30 cellular contexts compared by ENCODE assay signal in the genomic region with DNA sequence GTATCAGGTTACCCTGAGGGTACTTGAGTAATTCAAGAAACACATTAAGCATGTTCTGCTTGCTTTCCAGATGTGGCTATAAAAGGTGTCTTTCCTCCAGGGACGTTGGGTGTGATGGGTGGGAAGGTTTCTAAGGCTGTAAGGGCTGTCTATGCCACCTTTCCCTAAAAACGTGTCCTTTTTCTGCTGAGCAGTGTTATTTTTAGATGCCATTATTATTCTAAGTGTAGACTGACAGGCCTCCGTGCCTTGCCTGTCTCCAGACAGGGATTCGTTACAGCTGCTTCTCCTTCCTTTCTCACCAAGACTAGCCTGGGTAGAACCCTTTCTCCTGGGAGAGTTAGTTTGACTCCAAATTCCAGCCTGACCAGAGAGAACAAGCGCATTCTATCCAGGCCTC. TPM values are rescaled to one million over a fixed set of nuclear protein-coding genes. Genes with fewer than 3 reads are reported as not detected.
"Had no signal": no experiment of that assay in that cellular context is flagged by ENCODE, and none has a peak within 500 bp of the region (broad histone marks: within the 10 kb centered on the region; RNA-seq: fewer than 3 reads in every experiment).

No MANE protein-coding gene starts in this region.

- H2AFZ ChIP-seq: hepatocyte had no signal

- H3K36me3 Mint-ChIP-seq: activated naive CD4-positive, alpha-beta T cell treated with anti-CD3 and anti-CD28 coated beads, Interleukin-2, amount 50 U/mL, for 72 hours had no signal

- H3K27ac Mint-ChIP-seq: activated CD4-positive, alpha-beta T cell treated with anti-CD3 and anti-CD28 coated beads, Interleukin-2, amount 10 ng/mL, durations not matched to agents 7 days and 5 days; activated CD8-positive, alpha-beta T cell treated with anti-CD3 and anti-CD28 coated beads, Interleukin-2, amount 10 ng/mL, durations not matched to agents 7 days and 5 days; activated naive CD4-positive, alpha-beta T cell treated with anti-CD3 and anti-CD28 coated beads, Interleukin-2, amount 50 U/mL, for 72 hours; immature natural killer cell; memory B cell; naive B cell; stimulated activated memory B cell treated with anti-CD40 and anti-IgM and Interleukin-4, amounts not matched to agents 10 μg/mL and 1 μg/mL and 100 μg/mL, for 72 hours; T-helper 2 cell treated with Interferon-gamma antibody and Interleukin-4, amounts not matched to agents 5 μg/mL and 100 μg/mL, for 36 hours had no signal

- DNase-seq: activated CD4-positive, alpha-beta T cell treated with anti-CD3 and anti-CD28 coated beads, Interleukin-2, amount 10 ng/mL, durations not matched to agents 7 days and 5 days; activated CD4-positive, CD25-positive, alpha-beta regulatory T cell treated with anti-CD3 and anti-CD28 coated beads, Interleukin-2, amount 50 U/mL, for 72 hours; activated CD8-positive, alpha-beta T cell treated with anti-CD3 and anti-CD28 coated beads, Interleukin-2, amount 10 ng/mL, durations not matched to agents 7 days and 5 days; activated gamma-delta T cell treated with Interleukin-2 at 50 U/mL for 16 hours; aorta; brain microvascular endothelial cell; dermis blood vessel endothelial cell; effector CD8-positive, alpha-beta T cell; foreskin keratinocyte; immature natural killer cell; left ventricle myocardium superior; naive B cell; occipital lobe; stimulated activated CD4-positive, alpha-beta T cell treated with anti-CD3 and anti-CD28 coated beads, Interleukin-15, amount 100 ng/mL, for 24 hours; testis; trophoblast cell; WERI-Rb-1 had no signal

- H3K79me2 ChIP-seq: hepatocyte had no signal

- H3K4me1 ChIP-seq: foreskin keratinocyte, vagina had no signal

- H3K4me3 ChIP-seq: hepatocyte, smooth muscle cell, testis, vagina had no signal

- H3K9me3 Mint-ChIP-seq: activated CD4-positive, alpha-beta T cell treated with anti-CD3 and anti-CD28 coated beads, Interleukin-2, amount 10 ng/mL, durations not matched to agents 7 days and 5 days; activated naive CD4-positive, alpha-beta T cell treated with anti-CD3 and anti-CD28 coated beads, Interleukin-2, amount 50 U/mL, for 72 hours; immature natural killer cell; memory B cell; naive B cell; neural crest cell; stimulated activated memory B cell treated with anti-CD40 and anti-IgM and Interleukin-4, amounts not matched to agents 10 μg/mL and 1 μg/mL and 100 μg/mL, for 72 hours; T-helper 2 cell treated with Interferon-gamma antibody and Interleukin-4, amounts not matched to agents 5 μg/mL and 100 μg/mL, for 36 hours had no signal

- ATAC-seq: activated CD8-positive, alpha-beta T cell treated with anti-CD3 and anti-CD28 coated beads, Interleukin-2, amount 10 ng/mL, durations not matched to agents 7 days and 5 days; activated naive CD4-positive, alpha-beta T cell treated with anti-CD3 and anti-CD28 coated beads, Interleukin-2, amount 50 U/mL, for 72 hours; left ventricle myocardium superior; sciatic nerve; stimulated activated memory B cell treated with anti-CD40 and anti-IgM and Interleukin-4, amounts not matched to agents 10 μg/mL and 1 μg/mL and 100 μg/mL, for 72 hours had no signal

- H3K4me3 Mint-ChIP-seq: activated CD4-positive, alpha-beta T cell treated with anti-CD3 and anti-CD28 coated beads, Interleukin-2, amount 10 ng/mL, durations not matched to agents 7 days and 5 days; activated CD8-positive, alpha-beta T cell treated with anti-CD3 and anti-CD28 coated beads, Interleukin-2, amount 10 ng/mL, durations not matched to agents 7 days and 5 days; immature natural killer cell; memory B cell; naive B cell; neural crest cell; stimulated activated memory B cell treated with anti-CD40 and anti-IgM and Interleukin-4, amounts not matched to agents 10 μg/mL and 1 μg/mL and 100 μg/mL, for 72 hours; T-helper 2 cell treated with Interferon-gamma antibody and Interleukin-4, amounts not matched to agents 5 μg/mL and 100 μg/mL, for 36 hours had no signal

- H3K9me3 ChIP-seq: testis, vagina had no signal

- H3K36me3 ChIP-seq: brain microvascular endothelial cell had no signal

- H3K27me3 ChIP-seq: brain microvascular endothelial cell, foreskin keratinocyte, hepatocyte, testis, vagina had no signal

- H3K4me2 ChIP-seq: hepatocyte, smooth muscle cell had no signal

- H3K27me3 Mint-ChIP-seq: activated CD4-positive, alpha-beta T cell treated with anti-CD3 and anti-CD28 coated beads, Interleukin-2, amount 10 ng/mL, durations not matched to agents 7 days and 5 days; memory B cell; naive B cell; stimulated activated memory B cell treated with anti-CD40 and anti-IgM and Interleukin-4, amounts not matched to agents 10 μg/mL and 1 μg/mL and 100 μg/mL, for 72 hours had no signal

- H3K27ac ChIP-seq: brain microvascular endothelial cell, foreskin keratinocyte, hepatocyte, testis, vagina, WERI-Rb-1 had no signal

- H3K4me1 Mint-ChIP-seq: activated CD4-positive, alpha-beta T cell treated with anti-CD3 and anti-CD28 coated beads, Interleukin-2, amount 10 ng/mL, durations not matched to agents 7 days and 5 days; memory B cell; naive B cell; stimulated activated memory B cell treated with anti-CD40 and anti-IgM and Interleukin-4, amounts not matched to agents 10 μg/mL and 1 μg/mL and 100 μg/mL, for 72 hours had no signal

RNA-seq across cellular contexts. Expression of a gene that starts 26.8 kb away (rescaled TPM):
- total RNA-seq: activated CD4-positive, alpha-beta T cell treated with anti-CD3 and anti-CD28 coated beads, Interleukin-2, amount 10 ng/mL, durations not matched to agents 7 days and 5 days; activated CD8-positive, alpha-beta T cell treated with anti-CD3 and anti-CD28 coated beads, Interleukin-2, amount 10 ng/mL, durations not matched to agents 7 days and 5 days; activated naive CD4-positive, alpha-beta T cell treated with anti-CD3 and anti-CD28 coated beads, Interleukin-2, amount 50 U/mL, for 72 hours; dermis blood vessel endothelial cell; foreskin keratinocyte; glomerular endothelial cell; hepatocyte; kidney epithelial cell; left ventricle myocardium superior; neural crest cell; occipital lobe; sciatic nerve; vagina had no signal
- polyA plus RNA-seq: adipose tissue, aorta, esophagus, foreskin keratinocyte, immature natural killer cell, smooth muscle cell had no signal

RNA-seq across cellular contexts. Expression of a gene that starts 41.3 kb away (rescaled TPM):
- total RNA-seq: activated CD4-positive, alpha-beta T cell treated with anti-CD3 and anti-CD28 coated beads, Interleukin-2, amount 10 ng/mL, durations not matched to agents 7 days and 5 days; activated CD8-positive, alpha-beta T cell treated with anti-CD3 and anti-CD28 coated beads, Interleukin-2, amount 10 ng/mL, durations not matched to agents 7 days and 5 days; activated naive CD4-positive, alpha-beta T cell treated with anti-CD3 and anti-CD28 coated beads, Interleukin-2, amount 50 U/mL, for 72 hours; aorta; dermis blood vessel endothelial cell; foreskin keratinocyte; glomerular endothelial cell; hepatocyte; kidney epithelial cell; left ventricle myocardium superior; neural crest cell; occipital lobe; sciatic nerve; smooth muscle cell; vagina had no signal
- polyA plus RNA-seq: adipose tissue, aorta, esophagus, foreskin keratinocyte, hepatocyte, immature natural killer cell, smooth muscle cell had no signal
